ENCODE assay signal across 7 cellular contexts in the genomic region with DNA sequence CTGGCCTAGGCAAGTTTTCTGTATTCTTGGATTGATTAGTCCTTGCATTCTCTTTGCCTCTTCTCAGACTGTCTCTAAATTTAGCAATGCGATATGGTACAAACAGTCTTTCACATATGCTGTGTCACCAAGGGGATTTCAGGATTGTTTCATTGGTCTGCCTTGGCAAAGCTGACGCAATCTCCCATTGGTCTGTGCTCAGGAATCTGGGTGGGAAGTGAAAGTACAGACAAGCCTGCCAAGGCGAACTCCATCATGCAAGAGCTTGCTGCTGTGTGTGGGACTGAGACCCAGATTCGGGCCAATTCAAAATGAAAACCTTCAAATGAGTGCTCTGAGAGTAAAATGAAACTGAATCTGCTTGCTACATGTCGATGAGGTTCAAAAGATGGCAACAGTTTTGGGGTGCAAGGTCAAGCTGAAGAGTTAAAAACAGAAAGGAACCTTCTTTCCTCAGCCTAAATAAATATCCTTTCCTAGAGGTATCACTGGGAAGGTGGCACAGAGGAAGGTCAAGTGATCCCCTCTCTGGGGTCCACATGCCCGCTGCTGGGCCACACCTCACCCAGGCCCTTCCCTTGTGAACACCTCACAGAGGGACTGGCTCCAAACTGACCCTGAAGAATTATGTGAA.
A peak's percentile ranks its signal among the peaks of the same experiment; 100 is the strongest.
DNase-seq lines count a peak whose midpoint lies in the region; ATAC-seq and TF ChIP-seq lines count a peak whose summit lies in the region.

No MANE protein-coding gene starts in this region.

- no peaks in the 10 kb centered on the region for H3K9me3 ChIP-seq in stomach smooth muscle (ENCODE audit: control insufficient read depth in 2 of 2, low read length in 2 of 2)

- no peak for TF ChIP-seq CTCF in brain microvascular endothelial cell (IDR thresholded peaks at IDR 0.05; ENCODE audit: low read depth, low read length, missing control alignments)

- no peak overlapping the region for H3K9ac ChIP-seq in stomach smooth muscle (ENCODE audit: low read length in 2 of 2)

- no peaks in the 10 kb centered on the region for H3K36me3 ChIP-seq in brain microvascular endothelial cell (replicated peaks)
- H3K36me3 ChIP-seq in stomach smooth muscle (ENCODE audit: control insufficient read depth in 2 of 2, insufficient read depth in 2 of 2, low read length in 2 of 2), result no peaks in the 10 kb centered on the region

- ATAC-seq in GM18520 (IDR thresholded peaks at IDR 0.05; ENCODE audit: unreplicated experiment) (peak; percentile 65), HG02623 (IDR thresholded peaks at IDR 0.05; ENCODE audit: unreplicated experiment) (peak; percentile 89)

- in situ Hi-C loops in brain microvascular endothelial cell (cut with HindIII; ENCODE audit: low pct_ligation_motif_present, low sequenced_read_pairs), result no loop called here

- no peaks in the 10 kb centered on the region for H3K27me3 ChIP-seq in brain microvascular endothelial cell (replicated peaks)
- no peaks in the 10 kb centered on the region for H3K27me3 ChIP-seq in stomach smooth muscle (ENCODE audit: control insufficient read depth in 1 of 2, insufficient read depth in 2 of 2, low read length in 2 of 2)

- H3K4me3 ChIP-seq in brain microvascular endothelial cell (ENCODE audit: low read depth, low read length), result no peak overlapping the region
- peak overlapping the region; percentile 12 to 52 for H3K4me3 ChIP-seq in stomach smooth muscle (ENCODE audit: low read length in 2 of 2)

- DNase-seq in NOMO-1 treated with dmso at 0.1 percent for 144 hours (lab: John Stamatoyannopoulos, UW; ENCODE audit: unreplicated experiment), result peak; percentile 81
- peak; percentile 94 for DNase-seq in brain microvascular endothelial cell
- DNase-seq in lung microvascular endothelial cell (ENCODE audit: low read depth in 2 of 2), result peak; percentile 34 to 47
- no peak for DNase-seq in NCI-H510A (lab: John Stamatoyannopoulos, UW)

- H3K4me1 ChIP-seq in stomach smooth muscle (ENCODE audit: control insufficient read depth, insufficient read depth, low read length), result peaks cover 16% of the 10 kb centered on the region

- H3K27ac ChIP-seq in brain microvascular endothelial cell (peak overlapping the region; percentile 91), stomach smooth muscle (ENCODE audit: low read length) (peak overlapping the region; percentile 50)
